ENCODE assay signal across 22 cellular contexts in genomic region chr2:36988008-36988407, GRCh38.
"Had no signal": no experiment of that assay in that cellular context is flagged by ENCODE, and none has a peak within 500 bp of the region (broad histone marks: within the 10 kb centered on the region; RNA-seq: fewer than 3 reads in every experiment).

No MANE protein-coding gene starts in this region.

- H3K4me3 ChIP-seq: coronary artery, dorsolateral prefrontal cortex, esophagus muscularis mucosa, gastrocnemius medialis, heart right ventricle, left lung, lower lobe of right lung had no signal

- H3K27ac ChIP-seq: coronary artery, dorsolateral prefrontal cortex, esophagus muscularis mucosa, gastrocnemius medialis, heart right ventricle, left lung, lower lobe of right lung had no signal

- H3K4me1 ChIP-seq: esophagus muscularis mucosa, gastrocnemius medialis, heart right ventricle, left lung, lower lobe of right lung had no signal

- H3K27ac Mint-ChIP-seq: mesothelial cell of epicardium had no signal

- FAIRE-seq: endothelial cell of umbilical vein, keratinocyte had no signal

- H3K27me3 Mint-ChIP-seq: naive B cell had no signal

- H3K4me3 Mint-ChIP-seq: immature natural killer cell, mesothelial cell of epicardium, naive B cell had no signal

- H3K9me3 ChIP-seq: esophagus muscularis mucosa, gastrocnemius medialis, heart right ventricle, left lung, lower lobe of right lung had no signal

- H3K27me3 ChIP-seq: dorsolateral prefrontal cortex, esophagus muscularis mucosa, gastrocnemius medialis, heart right ventricle, left lung had no signal

- H3K4me1 Mint-ChIP-seq: immature natural killer cell, mesothelial cell of epicardium, naive B cell had no signal

- DNase-seq: dermis blood vessel endothelial cell; dorsolateral prefrontal cortex; effector CD4-positive, alpha-beta T cell; effector memory CD4-positive, alpha-beta T cell; foreskin melanocyte; gastrocnemius medialis; glutamatergic neuron; head of caudate nucleus; heart right ventricle; hippocampal formation; immature natural killer cell; left cardiac atrium; left lung; left ventricle myocardium superior; lower lobe of right lung; mesenchymal stem cell; naive B cell had no signal

- H3K9me3 Mint-ChIP-seq: immature natural killer cell, mesothelial cell of epicardium, naive B cell had no signal

- ATAC-seq: gastrocnemius medialis, heart right ventricle, left cardiac atrium, left lung, left ventricle myocardium superior, lower lobe of right lung had no signal
